Comparison of ENCODE assay signal across 8 cellular contexts in genomic region chr1:248858891-248859889, GRCh38. TPM values are rescaled to one million over a fixed set of nuclear protein-coding genes. Genes with fewer than 3 reads are reported as not detected.
A peak's percentile ranks its signal among the peaks of the same experiment; 100 is the strongest.
DNase-seq lines count a peak whose midpoint lies in the region; TF ChIP-seq lines count a peak whose summit lies in the region.

A gene with protein sequence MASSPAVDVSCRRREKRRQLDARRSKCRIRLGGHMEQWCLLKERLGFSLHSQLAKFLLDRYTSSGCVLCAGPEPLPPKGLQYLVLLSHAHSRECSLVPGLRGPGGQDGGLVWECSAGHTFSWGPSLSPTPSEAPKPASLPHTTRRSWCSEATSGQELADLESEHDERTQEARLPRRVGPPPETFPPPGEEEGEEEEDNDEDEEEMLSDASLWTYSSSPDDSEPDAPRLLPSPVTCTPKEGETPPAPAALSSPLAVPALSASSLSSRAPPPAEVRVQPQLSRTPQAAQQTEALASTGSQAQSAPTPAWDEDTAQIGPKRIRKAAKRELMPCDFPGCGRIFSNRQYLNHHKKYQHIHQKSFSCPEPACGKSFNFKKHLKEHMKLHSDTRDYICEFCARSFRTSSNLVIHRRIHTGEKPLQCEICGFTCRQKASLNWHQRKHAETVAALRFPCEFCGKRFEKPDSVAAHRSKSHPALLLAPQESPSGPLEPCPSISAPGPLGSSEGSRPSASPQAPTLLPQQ (minus strand): TSS chr1:248859085. CDS start chr1:248858309, 776 bp downstream.

- peak in 1 of 4 donors; percentile 50 for TF ChIP-seq POLR2A in stomach (IDR thresholded peaks at IDR 0.05)

- 5 to 28% (median 7%) methylated on average over 20 to 62 of the region's 62 CpGs for WGBS in stomach, 5 donors

- TF ChIP-seq EP300 in neural cell (conservative IDR thresholded peaks at IDR 0.05; ENCODE audit: poor library complexity, severe bottlenecking) (peak; percentile 41), stomach (IDR thresholded peaks at IDR 0.05) (no peak)

- H3K27ac ChIP-seq in neural cell (ENCODE audit: low read length): peak within 1 kb of the TSS; percentile 77
- peak within 1 kb of the TSS; percentile 88 to 94 (median 93) for H3K27ac ChIP-seq in stomach

- H3K4me3 ChIP-seq in MG63 (peak within 1 kb of the TSS; percentile 74), fibroblast of the aortic adventitia (ENCODE audit: low read depth, low read length) (peak within 1 kb of the TSS; percentile 86), neural cell (ENCODE audit: low read length) (peak within 1 kb of the TSS; percentile 70), stomach (peak within 1 kb of the TSS; percentile 54 to 69 (median 58))

- peak; percentile 12 for TF ChIP-seq RAD21 in neural cell (conservative IDR thresholded peaks at IDR 0.05)

- DNase-seq in G401 (ENCODE audit: low spot score) (peak; percentile 98), HCEC 1CT (peak; percentile 97), MG63 (peak; percentile 98), SHP77 treated with DMSO at 0.1 percent for 48 hours (lab: John Stamatoyannopoulos, UW) (peak; percentile 87), fibroblast of the aortic adventitia (ENCODE audit: low read depth) (peak; percentile 97), stomach (peak; percentile 98)
- peak; percentile 99 for DNase-seq in activated effector memory CD4-positive, alpha-beta T cell treated with anti-CD3 and anti-CD28 coated beads, Interleukin-2, amount 50 U/mL, for 16 hours

- H3K4me1 ChIP-seq in stomach: peaks cover 24 to 44% (median 37%) of the 10 kb centered on the region in 4 donors

- no peaks in the 10 kb centered on the region for H3K79me2 ChIP-seq in neural cell (replicated peaks; ENCODE audit: insufficient read depth, low read length)

- intact Hi-C loops in stomach (cut with DNase I; ENCODE audit: low total_unique reads): no loop called here

- H4K20me1 ChIP-seq in neural cell (ENCODE audit: insufficient read depth): no peaks in the 10 kb centered on the region

- no peaks in the 10 kb centered on the region for H3F3A ChIP-seq in neural cell (ENCODE audit: insufficient read depth, low read length, poor library complexity, severe bottlenecking)

- peak within 1 kb of the TSS; percentile 68 for H3K9ac ChIP-seq in neural cell (ENCODE audit: low read length)

- H3K36me3 ChIP-seq in MG63 (peaks cover 36% of the 10 kb centered on the region), neural cell (ENCODE audit: insufficient read depth, low read length) (no peaks in the 10 kb centered on the region), stomach (peaks cover 3 to 15% (median 13%) of the 10 kb centered on the region in 4 donors)

- H3K27me3 ChIP-seq in MG63 (no peaks in the 10 kb centered on the region), neural cell (ENCODE audit: insufficient read depth, low read depth, low read length) (peaks cover 8% of the 10 kb centered on the region), stomach (no peaks in the 10 kb centered on the region)

- peak within 1 kb of the TSS; percentile 80 for H2AFZ ChIP-seq in neural cell (ENCODE audit: low read depth, low read length)

- in situ Hi-C loops in G401 (cut with HindIII; ENCODE audit: low sequenced_read_pairs): no loop called here

- H3K9me2 ChIP-seq in neural cell (ENCODE audit: insufficient read depth, low read length): no peaks in the 10 kb centered on the region

- TF ChIP-seq CTCF in fibroblast of the aortic adventitia (IDR thresholded peaks at IDR 0.05; ENCODE audit: insufficient read depth, low read length) (no peak), neural cell (IDR thresholded peaks at IDR 0.05; ENCODE audit: poor library complexity, severe bottlenecking) (no peak), stomach (IDR thresholded peaks at IDR 0.05) (no peak)

- H3K9me3 ChIP-seq in MG63 (no peaks in the 10 kb centered on the region), neural cell (ENCODE audit: low read length) (no peaks in the 10 kb centered on the region), stomach (no peaks in the 10 kb centered on the region)

- H3K4me2 ChIP-seq in neural cell (ENCODE audit: low read length): peak within 1 kb of the TSS; percentile 88

TF ChIP-seq in neural cell, 6 proteins besides CTCF, POLR2A, EP300 and RAD21:
- TF ChIP-seq REST (IDR thresholded peaks at IDR 0.05; ENCODE audit: borderline replicate concordance) (no peak), POLR2AphosphoS5 (IDR thresholded peaks at IDR 0.05) (peak; percentile 63), MXI1 (conservative IDR thresholded peaks at IDR 0.05; ENCODE audit: poor library complexity, severe bottlenecking) (peak; percentile 68)

RNA-seq across cellular contexts. Expression of the gene that starts here (rescaled TPM):
- 7.9 and 12.7 TPM in 2 replicates for total RNA-seq in G401 (2014; rRNA removed; shearing (Covaris generic))
- 14.3 and 14.7 TPM in 2 replicates for total RNA-seq in MG63 (2014; rRNA removed; shearing (Covaris generic); ENCODE audit: low replicate concordance)
- total RNA-seq in fibroblast of the aortic adventitia (ENCODE audit: low replicate concordance) (8.9 and 9.6 TPM in 2 replicates), stomach (100 to 1,000 TPM in 2 of 5 donors, 10 to 100 TPM in 2, 1 to 10 TPM in 1; 8.4 to 120 (median 87.5) TPM)
- polyA plus RNA-seq in neural cell (183 and 255 TPM in 2 replicates), stomach (10 to 100 TPM; 28.4 to 98.0 (median 44.9) TPM)
- 36.3 and 41.1 TPM in 2 replicates for polyA minus RNA-seq in neural cell

Comparison
In these comparisons a context has a peak if more than half of its experiments do, and no peak if none do; other contexts are left out.
1. Peak in every context shown above with its lines: DNase-seq, H3K4me3 ChIP-seq and H3K27ac ChIP-seq.